Comparison of ENCODE assay signal across 1 cellular context in genomic region chr19:1478934-1479707, GRCh38.
TF ChIP-seq lines count a peak whose summit lies in the region.

Gene C19orf25, minus strand, starts transcription at chr19:1479215. Its CDS starts 312 bp downstream, at chr19:1478903.

TF ChIP-seq in HepG2, 621 proteins besides CTCF, POLR2A, EP300 and RAD21 (continued from another document and continues in another):
- TF ChIP-seq PRDM4 (CRISPR knock-in tag; IDR thresholded peaks at IDR 0.05; ENCODE audit: borderline replicate concordance) (no peak), NAIF1 (CRISPR knock-in tag; IDR thresholded peaks at IDR 0.05; ENCODE audit: borderline replicate concordance) (peak; percentile 76; the same call in 1 of the 2 replicates), GABPB1 (CRISPR knock-in tag; IDR thresholded peaks at IDR 0.05) (peak; percentile 96), ZNF326 (CRISPR knock-in tag; IDR thresholded peaks at IDR 0.05; ENCODE audit: borderline replicate concordance) (no peak), TIGD3 (CRISPR knock-in tag; IDR thresholded peaks at IDR 0.05; ENCODE audit: borderline replicate concordance) (no peak), AKNA (CRISPR knock-in tag; IDR thresholded peaks at IDR 0.05; ENCODE audit: borderline replicate concordance) (no peak), ZBTB7B (CRISPR knock-in tag; IDR thresholded peaks at IDR 0.05) (0 out of 2 replicates have a peak, but pooled peaks have one; percentile 50), TMF1 (CRISPR knock-in tag; IDR thresholded peaks at IDR 0.05; ENCODE audit: low read depth) (no peak), SMAD3 (CRISPR knock-in tag; IDR thresholded peaks at IDR 0.05) (peak; percentile 35; the same call in 1 of the 2 replicates), FOXK1 (CRISPR knock-in tag; IDR thresholded peaks at IDR 0.05; ENCODE audit: borderline replicate concordance, low read depth) (peak; percentile 41; the same call in 1 of the 2 replicates), HDAC6 (IDR thresholded peaks at IDR 0.05; ENCODE audit: low read depth, low read length) (no peak), CBFB (CRISPR knock-in tag; IDR thresholded peaks at IDR 0.05) (no peak; the same call in 1 of the 2 replicates), CBX1 (IDR thresholded peaks at IDR 0.05; ENCODE audit: low read depth) (no peak), TRIM24 (CRISPR knock-in tag; IDR thresholded peaks at IDR 0.05) (no peak), ZNF576 (CRISPR knock-in tag; IDR thresholded peaks at IDR 0.05) (no peak), CEBPG (CRISPR knock-in tag; IDR thresholded peaks at IDR 0.05) (no peak), FOXA1 (IDR thresholded peaks at IDR 0.05) (no peak), FOXA1 (CRISPR knock-in tag; IDR thresholded peaks at IDR 0.05) (no peak), ZNF713 (CRISPR knock-in tag; IDR thresholded peaks at IDR 0.05) (no peak; the same call in 1 of the 2 replicates), ZNF678 (CRISPR knock-in tag; IDR thresholded peaks at IDR 0.05) (no peak), ZBTB2 (CRISPR knock-in tag; IDR thresholded peaks at IDR 0.05; ENCODE audit: low read depth) (peak; percentile 83), PRDM15 (CRISPR knock-in tag; IDR thresholded peaks at IDR 0.05) (no peak), SNAI1 (CRISPR knock-in tag; IDR thresholded peaks at IDR 0.05; ENCODE audit: borderline replicate concordance) (no peak), ATF2 (CRISPR knock-in tag; IDR thresholded peaks at IDR 0.05) (peak; percentile 38; the same call in 1 of the 2 replicates), ARNT2 (CRISPR knock-in tag; IDR thresholded peaks at IDR 0.05; ENCODE audit: low read depth) (no peak), ARNTL (CRISPR knock-in tag; IDR thresholded peaks at IDR 0.05) (no peak; the same call in 1 of the 2 replicates), ZNF607 (CRISPR knock-in tag; IDR thresholded peaks at IDR 0.05; ENCODE audit: borderline replicate concordance) (no peak; the same call in 1 of the 2 replicates), ZNF879 (CRISPR knock-in tag; IDR thresholded peaks at IDR 0.05) (no peak), MAFK (conservative IDR thresholded peaks at IDR 0.05 in 1 of 2, IDR thresholded peaks at IDR 0.05 in 1 of 2; ENCODE audit: low read length in 2 of 2) (no peak), ZNF280B (CRISPR knock-in tag; IDR thresholded peaks at IDR 0.05; ENCODE audit: borderline replicate concordance) (0 out of 2 replicates have a peak, but pooled peaks have one; percentile 16), ARNT (IDR thresholded peaks at IDR 0.05) (no peak), ZNF563 (CRISPR knock-in tag; IDR thresholded peaks at IDR 0.05) (peak; percentile 76; the same call in 1 of the 2 replicates), POGZ (CRISPR knock-in tag; IDR thresholded peaks at IDR 0.05) (peak; percentile 37; the same call in 1 of the 2 replicates), U2AF2 (IDR thresholded peaks at IDR 0.05; ENCODE audit: low read depth, low read length) (no peak), FOXP1 (IDR thresholded peaks at IDR 0.05) (no peak), FOXP1 (CRISPR knock-in tag; IDR thresholded peaks at IDR 0.05) (no peak), ZNF333 (CRISPR knock-in tag; IDR thresholded peaks at IDR 0.05; ENCODE audit: borderline replicate concordance) (0 out of 2 replicates have a peak, but pooled peaks have one; percentile 33), MTERF4 (CRISPR knock-in tag; IDR thresholded peaks at IDR 0.05) (peak; percentile 78; the same call in 1 of the 2 replicates), KDM4B (CRISPR knock-in tag; IDR thresholded peaks at IDR 0.05) (no peak), IKZF5 (CRISPR knock-in tag; IDR thresholded peaks at IDR 0.05) (peak; percentile 81; the same call in 1 of the 2 replicates)
